In genomic region chr1:146001734-146002133, GRCh38 we compare ENCODE assay signal across 16 cellular contexts. TPM values are rescaled to one million over a fixed set of nuclear protein-coding genes. Genes with fewer than 3 reads are reported as not detected.
A peak's percentile ranks its signal among the peaks of the same experiment; 100 is the strongest.
DNase-seq lines count a peak whose midpoint lies in the region; ATAC-seq and TF ChIP-seq lines count a peak whose summit lies in the region.
"Had no signal": no experiment of that assay in that cellular context is flagged by ENCODE, and none has a peak within 500 bp of the region (broad histone marks: within the 10 kb centered on the region; RNA-seq: fewer than 3 reads in every experiment).

No MANE protein-coding gene starts in this region.

- DNase-seq in CD8-positive, alpha-beta T cell: no peak
- DNase-seq in T-helper 17 cell (no peak), immature natural killer cell (no peak), NCI-H2107 (lab: John Stamatoyannopoulos, UW) (no peak), NCI-H1417 (lab: John Stamatoyannopoulos, UW) (no peak)
- DNase-seq: activated CD4-positive, CD25-positive, alpha-beta regulatory T cell; activated T-cell treated with anti-CD3 and anti-CD28 coated beads for 4 hours; NCI-H1694; NCI-H524 treated with DMSO at 0.1 percent for 48 hours had no signal

- peak overlapping the region; percentile 3 for H3K4me3 Mint-ChIP-seq in CD8-positive, alpha-beta T cell
- H3K4me3 Mint-ChIP-seq in T-helper 17 cell: peak overlapping the region; percentile 41
- H3K4me3 Mint-ChIP-seq in immature natural killer cell: peak overlapping the region in 1 of 5 donors; percentile 63
- no peak overlapping the region for H3K4me3 Mint-ChIP-seq in stimulated activated memory B cell treated with anti-CD40 and anti-IgM and Interleukin-4, amounts not matched to agents 10 μg/mL and 1 μg/mL and 100 μg/mL, for 72 hours

- H3K36me3 ChIP-seq in CD8-positive, alpha-beta T cell (ENCODE audit: insufficient read depth, low read length): no peaks in the 10 kb centered on the region

- CTCF ChIA-PET in CD8-positive, alpha-beta T cell (lab: Charles Lee): interaction anchor here (0.6 to 19.3 kb wide), 6 partner anchors 12 to 156 kb away, joined by 3 to 386 read pairs (median 4); partner anchors contain the start of gene NUDT17

- peaks cover 5% of the 10 kb centered on the region for H3K36me3 Mint-ChIP-seq in CD8-positive, alpha-beta T cell
- H3K36me3 Mint-ChIP-seq in T-helper 17 cell (ENCODE audit: low read depth) (peaks cover 5% of the 10 kb centered on the region), immature natural killer cell (peaks cover 0 to 4% (median 0%) of the 10 kb centered on the region in 3 donors)
- H3K36me3 Mint-ChIP-seq in stimulated activated memory B cell treated with anti-CD40 and anti-IgM and Interleukin-4, amounts not matched to agents 10 μg/mL and 1 μg/mL and 100 μg/mL, for 72 hours: no peaks in the 10 kb centered on the region

- H3K4me3 ChIP-seq in CD8-positive, alpha-beta T cell (ENCODE audit: low read depth, low read length): no peak overlapping the region
- H3K4me3 ChIP-seq: smooth muscle cell had no signal

- intact Hi-C loops in CD8-positive, alpha-beta T cell (cut with DNase I, micrococcal nuclease): no loop called here

- no peak for ATAC-seq in CD8-positive, alpha-beta T cell
- ATAC-seq in T-helper 17 cell (no peak), GM19324 (IDR thresholded peaks at IDR 0.05; ENCODE audit: low FRiP score, unreplicated experiment) (no peak)
- no peak for ATAC-seq in stimulated activated memory B cell treated with anti-CD40 and anti-IgM and Interleukin-4, amounts not matched to agents 10 μg/mL and 1 μg/mL and 100 μg/mL, for 72 hours

- H3K27ac ChIP-seq in CD8-positive, alpha-beta T cell (ENCODE audit: low read depth, low read length): peak overlapping the region; percentile 25
- H3K27ac ChIP-seq: C4-2B had no signal

- TF ChIP-seq CTCF in CD8-positive, alpha-beta T cell (IDR thresholded peaks at IDR 0.05): no peak

- POLR2A ChIA-PET in CD8-positive, alpha-beta T cell (lab: Charles Lee): interaction anchor here (0.6 to 2.4 kb wide), 5 partner anchors 8 to 83 kb away, joined by 3 to 18 read pairs (median 6); partner anchors contain the start of genes ANKRD34A and POLR3GL

- H3K9me3 ChIP-seq in CD8-positive, alpha-beta T cell (ENCODE audit: low read length): no peaks in the 10 kb centered on the region
- no peaks in the 10 kb centered on the region for H3K9me3 ChIP-seq in T-helper 17 cell (ENCODE audit: control insufficient read depth, low read length, poor library complexity, severe bottlenecking)

- peaks cover 67% of the 10 kb centered on the region for H3K4me1 Mint-ChIP-seq in CD8-positive, alpha-beta T cell (ENCODE audit: low read depth)
- H3K4me1 Mint-ChIP-seq in T-helper 17 cell (peaks cover 64% of the 10 kb centered on the region), immature natural killer cell (peaks cover 59 to 67% of the 10 kb centered on the region in 2 donors)
- H3K4me1 Mint-ChIP-seq in stimulated activated memory B cell treated with anti-CD40 and anti-IgM and Interleukin-4, amounts not matched to agents 10 μg/mL and 1 μg/mL and 100 μg/mL, for 72 hours: peaks cover 66% of the 10 kb centered on the region

- H3K4me1 ChIP-seq in CD8-positive, alpha-beta T cell (ENCODE audit: insufficient read depth, low read length): peaks cover 57% of the 10 kb centered on the region

- H3K9me3 Mint-ChIP-seq in CD8-positive, alpha-beta T cell: no peaks in the 10 kb centered on the region
- H3K9me3 Mint-ChIP-seq in immature natural killer cell: peaks cover 0 to 2% (median 0%) of the 10 kb centered on the region in 6 donors
- H3K9me3 Mint-ChIP-seq in stimulated activated memory B cell treated with anti-CD40 and anti-IgM and Interleukin-4, amounts not matched to agents 10 μg/mL and 1 μg/mL and 100 μg/mL, for 72 hours: no peaks in the 10 kb centered on the region

- H3K27me3 Mint-ChIP-seq in CD8-positive, alpha-beta T cell (ENCODE audit: low read depth): no peaks in the 10 kb centered on the region
- H3K27me3 Mint-ChIP-seq in T-helper 17 cell (no peaks in the 10 kb centered on the region), immature natural killer cell (ENCODE audit: low read depth in 3 of 3) (peaks cover 0 to 10% (median 7%) of the 10 kb centered on the region in 3 donors)
- H3K27me3 Mint-ChIP-seq in stimulated activated memory B cell treated with anti-CD40 and anti-IgM and Interleukin-4, amounts not matched to agents 10 μg/mL and 1 μg/mL and 100 μg/mL, for 72 hours: no peaks in the 10 kb centered on the region

- H3K27me3 ChIP-seq in CD8-positive, alpha-beta T cell (ENCODE audit: insufficient read depth, low read length): no peaks in the 10 kb centered on the region

- H3K27ac Mint-ChIP-seq in CD8-positive, alpha-beta T cell: peak overlapping the region; percentile 83
- H3K27ac Mint-ChIP-seq in T-helper 17 cell (peak overlapping the region; percentile 97), immature natural killer cell (peak overlapping the region in 4 of 6 donors; percentile 79 to 88 (median 82))
- H3K27ac Mint-ChIP-seq in stimulated activated memory B cell treated with anti-CD40 and anti-IgM and Interleukin-4, amounts not matched to agents 10 μg/mL and 1 μg/mL and 100 μg/mL, for 72 hours: peak overlapping the region; percentile 96

RNA-seq across cellular contexts. Expression of gene TXNIP, which starts 5.4 kb away (rescaled TPM):
- 100 to 1,000 TPM; 627 to 652 TPM for total RNA-seq in CD8-positive, alpha-beta T cell
- total RNA-seq in T-helper 17 cell: 100 to 1,000 TPM; 567 to 927 TPM
- 1,000 to 10,000 TPM; 3,408 to 4,367 (median 4,229) TPM for polyA plus RNA-seq in immature natural killer cell

RNA-seq across cellular contexts. Expression of gene HJV, which starts 19.8 kb away (rescaled TPM):
- not detected for total RNA-seq in CD8-positive, alpha-beta T cell
- total RNA-seq in T-helper 17 cell: not detected
- polyA plus RNA-seq in immature natural killer cell: not detected
- total RNA-seq: astrocyte, mesenteric fat pad, osteoblast, smooth muscle cell had no signal
- polyA plus RNA-seq: smooth muscle cell had no signal

RNA-seq across cellular contexts. Expression of gene POLR3GL, which starts 37.2 kb away (rescaled TPM):
- total RNA-seq in CD8-positive, alpha-beta T cell: 10 to 100 TPM; 12.9 to 14.4 TPM
- 10 to 100 TPM; 22.2 to 24.1 TPM for total RNA-seq in T-helper 17 cell
- polyA plus RNA-seq in immature natural killer cell: 100 to 1,000 TPM; 112 to 207 (median 119) TPM

RNA-seq across cellular contexts. Expression of gene ANKRD34A, which starts 37.4 kb away (rescaled TPM):
- under 1 TPM; 0.42 to 0.62 TPM for total RNA-seq in CD8-positive, alpha-beta T cell
- 1 to 10 TPM in 1 of 2 donors, under 1 TPM in 1; 0.70 to 1.7 TPM for total RNA-seq in T-helper 17 cell
- polyA plus RNA-seq in immature natural killer cell: under 1 TPM in 2 of 3 donors, not detected in 1; 0.11 to 0.55 TPM

RNA-seq across cellular contexts. Expression of gene LIX1L, which starts 43.9 kb away (rescaled TPM):
- total RNA-seq in CD8-positive, alpha-beta T cell: 10 to 100 TPM; 14.7 to 16.4 TPM
- 10 to 100 TPM; 36.6 to 44.1 TPM for total RNA-seq in T-helper 17 cell
- polyA plus RNA-seq in immature natural killer cell: 10 to 100 TPM; 17.9 to 28.0 (median 20.7) TPM
